ENCODE assay signal across 1 cellular context in genomic region chr2:120252207-120253020, GRCh38.
A peak's percentile ranks its signal among the peaks of the same experiment; 100 is the strongest.
TF ChIP-seq lines count a peak whose summit lies in the region.

RALB (plus strand) TSS chr2:120252852; CDS start chr2:120278665, 25,813 bp downstream.

TF ChIP-seq in HepG2, 621 proteins besides CTCF, POLR2A, EP300 and RAD21 (continued from another document and continues in another):
- TF ChIP-seq BORCS8-MEF2B (CRISPR knock-in tag; IDR thresholded peaks at IDR 0.05) (0 out of 2 replicates have a peak, but pooled peaks have one; percentile 42), ZNF878 (CRISPR knock-in tag; IDR thresholded peaks at IDR 0.05) (no peak), GFI1 (CRISPR knock-in tag; IDR thresholded peaks at IDR 0.05; ENCODE audit: borderline replicate concordance) (no peak), IKZF4 (CRISPR knock-in tag; IDR thresholded peaks at IDR 0.05; ENCODE audit: borderline replicate concordance, low read depth, not compliant biosample characterization) (no peak), ZSCAN25 (CRISPR knock-in tag; IDR thresholded peaks at IDR 0.05) (no peak), ZNF350 (CRISPR knock-in tag; IDR thresholded peaks at IDR 0.05; ENCODE audit: borderline replicate concordance, low read depth) (peak; percentile 46; the same call in 1 of the 2 replicates), RARG (CRISPR knock-in tag; IDR thresholded peaks at IDR 0.05; ENCODE audit: low read depth) (no peak), ZBTB10 (CRISPR knock-in tag; IDR thresholded peaks at IDR 0.05; ENCODE audit: borderline replicate concordance) (0 out of 2 replicates have a peak, but pooled peaks have one; percentile 26), GABPA (IDR thresholded peaks at IDR 0.05; ENCODE audit: low read depth, low read length) (peak; percentile 24; the same call in 1 of the 2 replicates), GABPA (CRISPR knock-in tag; IDR thresholded peaks at IDR 0.05; ENCODE audit: low read depth) (peak; percentile 48; the same call in 1 of the 2 replicates), ZNF34 (CRISPR knock-in tag; IDR thresholded peaks at IDR 0.05; ENCODE audit: borderline replicate concordance) (no peak; the same call in 1 of the 2 replicates), GATAD1 (CRISPR knock-in tag; IDR thresholded peaks at IDR 0.05) (no peak), ZNF496 (CRISPR knock-in tag; IDR thresholded peaks at IDR 0.05; ENCODE audit: insufficient replicate concordance) (no peak), ZIK1 (CRISPR knock-in tag; IDR thresholded peaks at IDR 0.05; ENCODE audit: borderline replicate concordance, low read depth) (0 out of 2 replicates have a peak, but pooled peaks have one; percentile 47), ZNF451 (CRISPR knock-in tag; IDR thresholded peaks at IDR 0.05) (no peak; the same call in 1 of the 2 replicates), ZNF276 (CRISPR knock-in tag; IDR thresholded peaks at IDR 0.05; ENCODE audit: low read depth) (no peak), ZNF703 (CRISPR knock-in tag; IDR thresholded peaks at IDR 0.05; ENCODE audit: borderline replicate concordance) (no peak), SETDB1 (CRISPR knock-in tag; IDR thresholded peaks at IDR 0.05; ENCODE audit: borderline replicate concordance) (no peak), ZNF557 (CRISPR knock-in tag; IDR thresholded peaks at IDR 0.05) (no peak), ZNF414 (CRISPR knock-in tag; IDR thresholded peaks at IDR 0.05) (no peak), HNRNPK (IDR thresholded peaks at IDR 0.05; ENCODE audit: low read depth, low read length, poor library complexity, severe bottlenecking) (peak; percentile 57), ARID4A (CRISPR knock-in tag; IDR thresholded peaks at IDR 0.05; ENCODE audit: borderline replicate concordance) (peak; percentile 42; the same call in 1 of the 2 replicates), ZC3H13 (CRISPR knock-in tag; IDR thresholded peaks at IDR 0.05) (no peak), ZNF83 (CRISPR knock-in tag; IDR thresholded peaks at IDR 0.05; ENCODE audit: borderline replicate concordance) (no peak), ZNF12 (CRISPR knock-in tag; IDR thresholded peaks at IDR 0.05) (no peak), ZNF44 (CRISPR knock-in tag; IDR thresholded peaks at IDR 0.05) (peak; percentile 96), ZBTB2 (CRISPR knock-in tag; IDR thresholded peaks at IDR 0.05; ENCODE audit: low read depth) (no peak), BCL6 (CRISPR knock-in tag; IDR thresholded peaks at IDR 0.05) (no peak), RBM22 (optimal IDR thresholded peaks at IDR 0.05; ENCODE audit: low read length) (peak; percentile 68), ARNTL (CRISPR knock-in tag; IDR thresholded peaks at IDR 0.05) (peak; percentile 38; the same call in 1 of the 2 replicates), ZNF207 (IDR thresholded peaks at IDR 0.05; ENCODE audit: borderline replicate concordance) (no peak), HNF1A (IDR thresholded peaks at IDR 0.05; ENCODE audit: low read depth) (no peak), HNF1A (CRISPR knock-in tag; IDR thresholded peaks at IDR 0.05; ENCODE audit: borderline replicate concordance) (0 out of 2 replicates have a peak, but pooled peaks have one; percentile 18), RBM39 (IDR thresholded peaks at IDR 0.05; ENCODE audit: low read depth, low read length, poor library complexity, severe bottlenecking) (no peak), ISL2 (CRISPR knock-in tag; IDR thresholded peaks at IDR 0.05) (no peak; the same call in 1 of the 2 replicates), MED8 (CRISPR knock-in tag; IDR thresholded peaks at IDR 0.05; ENCODE audit: insufficient replicate concordance) (no peak), ZNF839 (CRISPR knock-in tag; IDR thresholded peaks at IDR 0.05; ENCODE audit: borderline replicate concordance) (no peak), PREB (CRISPR knock-in tag; IDR thresholded peaks at IDR 0.05) (no peak), ZSCAN20 (CRISPR knock-in tag; IDR thresholded peaks at IDR 0.05; ENCODE audit: borderline replicate concordance) (peak; percentile 22; the same call in 1 of the 2 replicates), ZNF891 (CRISPR knock-in tag; IDR thresholded peaks at IDR 0.05) (no peak), CREB3 (CRISPR knock-in tag; IDR thresholded peaks at IDR 0.05) (no peak; the same call in 1 of the 2 replicates), SOX6 (IDR thresholded peaks at IDR 0.05) (no peak), SOX6 (CRISPR knock-in tag; IDR thresholded peaks at IDR 0.05) (no peak; the same call in 1 of the 2 replicates), SP140L (CRISPR knock-in tag; IDR thresholded peaks at IDR 0.05; ENCODE audit: borderline replicate concordance) (no peak), ZMYM4 (CRISPR knock-in tag; IDR thresholded peaks at IDR 0.05) (peak; percentile 46; the same call in 1 of the 2 replicates), ZNF468 (CRISPR knock-in tag; IDR thresholded peaks at IDR 0.05) (no peak), NFKB2 (CRISPR knock-in tag; IDR thresholded peaks at IDR 0.05; ENCODE audit: borderline replicate concordance) (no peak), CHD2 (IDR thresholded peaks at IDR 0.05; ENCODE audit: low read depth, low read length) (no peak), TCF7 (IDR thresholded peaks at IDR 0.05; ENCODE audit: low read depth) (no peak), ZNF24 (IDR thresholded peaks at IDR 0.05) (no peak), GZF1 (CRISPR knock-in tag; IDR thresholded peaks at IDR 0.05) (no peak), SALL1 (CRISPR knock-in tag; IDR thresholded peaks at IDR 0.05) (peak; percentile 59), ZFYVE20 (CRISPR knock-in tag; IDR thresholded peaks at IDR 0.05; ENCODE audit: borderline replicate concordance, low read depth) (no peak), SP2 (CRISPR knock-in tag; IDR thresholded peaks at IDR 0.05) (peak; percentile 95)
